Comparison of ENCODE assay signal across 1 cellular context in genomic region chr9:129726322-129727160, GRCh38.
A peak's percentile ranks its signal among the peaks of the same experiment; 100 is the strongest.
TF ChIP-seq lines count a peak whose summit lies in the region.

No MANE protein-coding gene starts in this region.

TF ChIP-seq in K562, 482 proteins besides CTCF, POLR2A, EP300 and RAD21 (continued from another document and continues in another):
- TF ChIP-seq VEZF1 (CRISPR knock-in tag; IDR thresholded peaks at IDR 0.05) (peak; percentile 31; the same call in 1 of the 2 replicates), RBM34 (IDR thresholded peaks at IDR 0.05; ENCODE audit: borderline replicate concordance, insufficient read depth, low read length) (no peak), FOXP1 (CRISPR knock-in tag; IDR thresholded peaks at IDR 0.05) (no peak), ZNF354B (CRISPR knock-in tag; IDR thresholded peaks at IDR 0.05) (no peak), HNRNPL (IDR thresholded peaks at IDR 0.05; ENCODE audit: low read depth, low read length) (no peak), TRIM28 (IDR thresholded peaks at IDR 0.05) (no peak), ZNF140 (CRISPR knock-in tag; IDR thresholded peaks at IDR 0.05) (no peak), SP2 (IDR thresholded peaks at IDR 0.05; ENCODE audit: extremely low read depth, low read depth, low read length, poor library complexity, severe bottlenecking) (no peak), DNMT1 (IDR thresholded peaks at IDR 0.05) (no peak), POLR2B (IDR thresholded peaks at IDR 0.05; ENCODE audit: low read depth, partially characterized antibody) (no peak), RAD51 (IDR thresholded peaks at IDR 0.05; ENCODE audit: borderline replicate concordance, low read depth) (no peak), POLR2H (tag; IDR thresholded peaks at IDR 0.05; ENCODE audit: low read depth) (no peak), KDM2B (CRISPR knock-in tag; IDR thresholded peaks at IDR 0.05) (no peak), HDAC6 (IDR thresholded peaks at IDR 0.05; ENCODE audit: low read depth, low read length) (no peak), ZNF277 (CRISPR knock-in tag; IDR thresholded peaks at IDR 0.05; ENCODE audit: borderline replicate concordance) (no peak), HCFC1 (IDR thresholded peaks at IDR 0.05; ENCODE audit: low read depth, low read length) (peak; percentile 42; the same call in 1 of the 2 replicates), U2AF1 (optimal IDR thresholded peaks at IDR 0.05; ENCODE audit: low read depth, low read length) (no peak), PHB (CRISPR knock-in tag; IDR thresholded peaks at IDR 0.05) (no peak), CREB3 (tag; conservative IDR thresholded peaks at IDR 0.05; ENCODE audit: low read depth) (no peak), NFIC (IDR thresholded peaks at IDR 0.05) (no peak), CBFA2T2 (conservative IDR thresholded peaks at IDR 0.05) (no peak), THRAP3 (IDR thresholded peaks at IDR 0.05; ENCODE audit: borderline replicate concordance) (no peak), ZNF253 (CRISPR knock-in tag; conservative IDR thresholded peaks at IDR 0.05) (no peak), ZNF551 (CRISPR knock-in tag; IDR thresholded peaks at IDR 0.05) (no peak), KDM4B (IDR thresholded peaks at IDR 0.05; ENCODE audit: borderline replicate concordance in 2 of 2, low read depth in 1 of 2) (no peak), MAX (CRISPR knock-in tag; IDR thresholded peaks at IDR 0.05) (no peak), E2F6 (IDR thresholded peaks at IDR 0.05; ENCODE audit: borderline replicate concordance in 1 of 2, extremely low read depth in 1 of 2, insufficient read depth in 1 of 2, insufficient read length in 1 of 2, low read depth in 1 of 2, low read length in 1 of 2, poor library complexity in 1 of 2, severe bottlenecking in 1 of 2) (peak in 1 of 2 experiments; percentile 58), ZNF76 (CRISPR knock-in tag; IDR thresholded peaks at IDR 0.05; ENCODE audit: borderline replicate concordance) (no peak), STAT5A (IDR thresholded peaks at IDR 0.05; ENCODE audit: borderline replicate concordance, low read length) (no peak), ZSCAN32 (CRISPR knock-in tag; IDR thresholded peaks at IDR 0.05) (no peak), FOXO4 (CRISPR knock-in tag; IDR thresholded peaks at IDR 0.05) (no peak), ZNF785 (CRISPR knock-in tag; IDR thresholded peaks at IDR 0.05) (no peak), FOXJ2 (tag; IDR thresholded peaks at IDR 0.05) (no peak), DIDO1 (tag; IDR thresholded peaks at IDR 0.05; ENCODE audit: low read depth) (no peak), ZNF589 (CRISPR knock-in tag; IDR thresholded peaks at IDR 0.05; ENCODE audit: low read depth) (no peak), ZNF778 (CRISPR knock-in tag; IDR thresholded peaks at IDR 0.05) (no peak), IRF9 (tag; IDR thresholded peaks at IDR 0.05) (no peak), ZNF24 (IDR thresholded peaks at IDR 0.05) (no peak), ZEB2 (IDR thresholded peaks at IDR 0.05) (no peak), PYGO2 (tag; IDR thresholded peaks at IDR 0.05) (no peak), TRIM25 (IDR thresholded peaks at IDR 0.05; ENCODE audit: borderline replicate concordance) (no peak), ERF (CRISPR knock-in tag; IDR thresholded peaks at IDR 0.05) (peak; percentile 61; the same call in 1 of the 2 replicates), SMC3 (conservative IDR thresholded peaks at IDR 0.05; ENCODE audit: insufficient read depth, low read depth, low read length) (peak; percentile 90), ZBTB17 (CRISPR knock-in tag; IDR thresholded peaks at IDR 0.05) (no peak), ZBTB40 (IDR thresholded peaks at IDR 0.05) (no peak), ZBTB40 (CRISPR knock-in tag; IDR thresholded peaks at IDR 0.05) (no peak), CBFB (CRISPR knock-in tag; IDR thresholded peaks at IDR 0.05) (no peak)
